18 cellular contexts compared by ENCODE assay signal in the genomic region with DNA sequence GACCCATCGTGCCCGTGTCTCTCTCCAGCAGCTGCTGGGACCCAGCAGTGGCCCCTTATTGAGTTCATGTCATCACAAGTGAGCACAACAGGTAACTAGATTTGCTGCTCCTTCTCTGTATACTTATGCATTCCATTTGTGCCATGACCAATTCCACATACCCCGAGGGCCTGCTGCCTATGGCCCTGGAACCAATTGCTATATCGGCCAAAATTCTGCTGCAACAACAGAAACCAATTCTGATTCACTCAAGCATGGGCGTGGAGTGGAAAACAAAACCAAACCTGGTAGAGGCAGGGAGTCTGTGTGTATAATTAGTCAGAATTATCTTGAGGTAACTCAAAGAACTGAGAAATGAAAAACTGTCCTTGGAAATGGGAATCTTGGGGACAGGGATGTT.
"Had no signal": no experiment of that assay in that cellular context is flagged by ENCODE, and none has a peak within 500 bp of the region (broad histone marks: within the 10 kb centered on the region; RNA-seq: fewer than 3 reads in every experiment).

No MANE protein-coding gene starts in this region.

- DNase-seq: activated CD4-positive, alpha-beta T cell treated with anti-CD3 and anti-CD28 coated beads for 36 hours; activated CD8-positive, alpha-beta T cell treated with anti-CD3 and anti-CD28 coated beads for 36 hours; activated gamma-delta T cell treated with Interleukin-2 at 50 U/mL for 16 hours; activated naive CD8-positive, alpha-beta T cell treated with anti-CD3 and anti-CD28 coated beads for 36 hours; amygdala; cortex of kidney; effector CD4-positive, alpha-beta T cell; foreskin keratinocyte; glutamatergic neuron; hypothalamus; kidney; mesenchymal stem cell; retina; stimulated activated CD4-positive, alpha-beta T cell treated with anti-CD3 and anti-CD28 coated beads, Interleukin-12 subunit alpha, Interleukin-12 subunit beta, amount 100 ng/mL, for 4 hours; stimulated activated CD4-positive, alpha-beta T cell treated with anti-CD3 and anti-CD28 coated beads, Interleukin-2, amount 100 ng/mL, for 24 hours; stomach; testis; upper lobe of right lung had no signal

- FAIRE-seq: kidney had no signal
